Comparison of ENCODE assay signal across 1 cellular context in genomic region chr9:10045598-10045997, GRCh38.
TF ChIP-seq lines count a peak whose summit lies in the region.

No MANE protein-coding gene starts in this region.

TF ChIP-seq in SK-N-SH treated with all-trans-retinoic acid at 6 μM for 48 hours, 23 proteins besides CTCF, POLR2A, EP300 and RAD21 (continued from another document):
- TF ChIP-seq GLIS3 (CRISPR knock-in tag; IDR thresholded peaks at IDR 0.05): no peak
- no peak for TF ChIP-seq ZFP30 (CRISPR knock-in tag; IDR thresholded peaks at IDR 0.05)
